ENCODE assay signal across 1 cellular context in the genomic region with DNA sequence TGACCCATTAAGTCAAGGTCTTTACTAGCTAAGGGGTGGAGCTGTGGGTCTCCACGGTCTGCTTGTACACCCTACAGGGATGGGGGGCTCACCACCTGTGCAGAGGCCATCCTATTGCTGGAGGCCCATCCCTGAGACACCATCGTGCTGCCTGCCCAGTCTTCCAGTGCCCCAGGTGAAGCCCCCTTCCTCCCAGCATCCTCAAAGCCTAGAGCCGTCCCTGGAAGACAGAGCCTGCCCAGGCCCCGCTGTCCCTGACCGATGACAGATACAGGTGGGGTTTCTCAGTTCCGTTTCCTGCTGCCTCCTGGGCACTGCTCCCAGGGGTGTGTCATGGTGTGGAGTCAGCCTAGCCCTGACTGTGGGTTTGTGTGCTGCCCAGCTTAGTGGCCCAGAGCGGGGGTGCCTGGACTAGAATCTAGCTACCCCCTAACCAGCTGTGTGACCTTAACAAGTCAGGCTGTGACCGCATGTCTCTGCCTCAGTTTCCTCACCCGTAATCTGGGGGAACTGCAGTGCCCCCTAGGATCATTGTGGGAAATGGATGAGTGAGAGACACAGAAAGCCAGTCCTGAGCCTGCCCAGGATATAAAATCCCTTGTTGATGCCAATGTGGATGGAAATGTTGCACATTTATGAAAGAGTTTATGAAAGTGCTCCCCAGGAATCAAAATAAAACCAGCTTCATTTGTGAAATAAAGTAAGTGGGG.
TF ChIP-seq lines count a peak whose summit lies in the region.

No MANE protein-coding gene starts in this region.

TF ChIP-seq in H1, 55 proteins besides CTCF, POLR2A, EP300 and RAD21:
- TF ChIP-seq, protein P1, sequence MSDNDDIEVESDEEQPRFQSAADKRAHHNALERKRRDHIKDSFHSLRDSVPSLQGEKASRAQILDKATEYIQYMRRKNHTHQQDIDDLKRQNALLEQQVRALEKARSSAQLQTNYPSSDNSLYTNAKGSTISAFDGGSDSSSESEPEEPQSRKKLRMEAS (IDR thresholded peaks at IDR 0.05) = no peak
- TF ChIP-seq POU5F1 (IDR thresholded peaks at IDR 0.05; ENCODE audit: low read depth, low read length) (no peak), SP1 (IDR thresholded peaks at IDR 0.05; ENCODE audit: low read depth, low read length) (no peak), RFX5 (IDR thresholded peaks at IDR 0.05; ENCODE audit: borderline replicate concordance, low read depth, low read length) (no peak), SIRT6 (IDR thresholded peaks at IDR 0.05; ENCODE audit: low read length) (no peak), CHD7 (IDR thresholded peaks at IDR 0.05; ENCODE audit: insufficient replicate concordance, low read length) (no peak), JUND (IDR thresholded peaks at IDR 0.05; ENCODE audit: low read length) (no peak), GABPA (IDR thresholded peaks at IDR 0.05; ENCODE audit: borderline replicate concordance, insufficient read depth, low read length) (no peak), CEBPB (IDR thresholded peaks at IDR 0.05; ENCODE audit: low read depth, low read length) (no peak), TBP (IDR thresholded peaks at IDR 0.05; ENCODE audit: low read depth, low read length) (no peak), BACH1 (IDR thresholded peaks at IDR 0.05; ENCODE audit: low read length) (no peak), SIN3A (conservative IDR thresholded peaks at IDR 0.05 in 1 of 2, IDR thresholded peaks at IDR 0.05 in 1 of 2; ENCODE audit: low read depth in 1 of 2, low read length in 2 of 2) (no peak), JUN (IDR thresholded peaks at IDR 0.05; ENCODE audit: low read depth, low read length) (no peak), FOSL1 (IDR thresholded peaks at IDR 0.05; ENCODE audit: insufficient read depth, low read depth, low read length) (no peak), SUZ12 (IDR thresholded peaks at IDR 0.05; ENCODE audit: low read length) (no peak), GTF2F1 (IDR thresholded peaks at IDR 0.05; ENCODE audit: borderline replicate concordance, low read depth, low read length) (no peak), NANOG (IDR thresholded peaks at IDR 0.05; ENCODE audit: insufficient read depth, low read depth, low read length, poor library complexity, severe bottlenecking) (no peak), E2F6 (IDR thresholded peaks at IDR 0.05) (no peak), PHF8 (conservative IDR thresholded peaks at IDR 0.05; ENCODE audit: low read depth, low read length) (no peak), TEAD4 (IDR thresholded peaks at IDR 0.05; ENCODE audit: low read depth, low read length) (no peak)
TF ChIP-seq in H1: peak in this region for 0.
